Comparison of ENCODE assay signal across 1 cellular context in the genomic region with DNA sequence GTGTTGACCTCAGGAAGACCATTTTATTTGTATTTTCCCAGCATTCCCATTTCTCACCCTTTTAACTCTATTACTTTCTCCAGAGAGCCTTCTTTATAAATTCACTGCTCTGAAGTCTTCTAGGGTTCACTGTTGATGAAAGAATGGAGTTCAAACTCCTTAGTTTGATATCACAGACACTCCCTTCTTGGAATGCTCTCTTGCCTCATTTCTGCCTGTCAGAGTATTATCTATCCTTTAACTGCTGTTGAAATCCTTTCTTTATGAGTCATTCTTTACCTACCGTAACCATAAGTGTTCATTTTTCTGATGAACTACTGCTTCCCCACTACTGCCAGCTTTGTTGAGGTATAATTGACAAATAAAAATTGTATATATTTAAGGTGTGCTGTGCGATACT.
TF ChIP-seq lines count a peak whose summit lies in the region.

No MANE protein-coding gene starts in this region.

TF ChIP-seq in HEK293, 187 proteins besides CTCF, POLR2A, EP300 and RAD21 (continued from another document):
- TF ChIP-seq, protein P1, sequence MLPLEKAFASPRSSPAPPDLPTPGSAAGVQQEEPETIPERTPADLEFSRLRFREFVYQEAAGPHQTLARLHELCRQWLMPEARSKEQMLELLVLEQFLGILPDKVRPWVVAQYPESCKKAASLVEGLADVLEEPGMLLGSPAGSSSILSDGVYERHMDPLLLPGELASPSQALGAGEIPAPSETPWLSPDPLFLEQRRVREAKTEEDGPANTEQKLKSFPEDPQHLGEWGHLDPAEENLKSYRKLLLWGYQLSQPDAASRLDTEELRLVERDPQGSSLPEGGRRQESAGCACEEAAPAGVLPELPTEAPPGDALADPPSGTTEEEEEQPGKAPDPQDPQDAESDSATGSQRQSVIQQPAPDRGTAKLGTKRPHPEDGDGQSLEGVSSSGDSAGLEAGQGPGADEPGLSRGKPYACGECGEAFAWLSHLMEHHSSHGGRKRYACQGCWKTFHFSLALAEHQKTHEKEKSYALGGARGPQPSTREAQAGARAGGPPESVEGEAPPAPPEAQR (tag by site-specific recombination; IDR thresholded peaks at IDR 0.05), result no peak
- TF ChIP-seq ZNF660 (tag by site-specific recombination; IDR thresholded peaks at IDR 0.05) (no peak), ZNF473 (tag by site-specific recombination; IDR thresholded peaks at IDR 0.05) (no peak), ZSCAN4 (tag by site-specific recombination; IDR thresholded peaks at IDR 0.05) (no peak), ZNF785 (tag by site-specific recombination; IDR thresholded peaks at IDR 0.05) (no peak), ZNF362 (tag by site-specific recombination; IDR thresholded peaks at IDR 0.05) (no peak), ZNF621 (tag by site-specific recombination; IDR thresholded peaks at IDR 0.05) (no peak), ELK4 (IDR thresholded peaks at IDR 0.05; ENCODE audit: borderline replicate concordance, low read depth, low read length) (no peak), ZNF707 (tag by site-specific recombination; IDR thresholded peaks at IDR 0.05) (no peak), ZNF571 (tag by site-specific recombination; IDR thresholded peaks at IDR 0.05) (no peak), ZNF24 (tag by site-specific recombination; IDR thresholded peaks at IDR 0.05) (no peak), ZNF174 (tag by site-specific recombination; IDR thresholded peaks at IDR 0.05) (no peak)
- TF ChIP-seq, protein P2, sequence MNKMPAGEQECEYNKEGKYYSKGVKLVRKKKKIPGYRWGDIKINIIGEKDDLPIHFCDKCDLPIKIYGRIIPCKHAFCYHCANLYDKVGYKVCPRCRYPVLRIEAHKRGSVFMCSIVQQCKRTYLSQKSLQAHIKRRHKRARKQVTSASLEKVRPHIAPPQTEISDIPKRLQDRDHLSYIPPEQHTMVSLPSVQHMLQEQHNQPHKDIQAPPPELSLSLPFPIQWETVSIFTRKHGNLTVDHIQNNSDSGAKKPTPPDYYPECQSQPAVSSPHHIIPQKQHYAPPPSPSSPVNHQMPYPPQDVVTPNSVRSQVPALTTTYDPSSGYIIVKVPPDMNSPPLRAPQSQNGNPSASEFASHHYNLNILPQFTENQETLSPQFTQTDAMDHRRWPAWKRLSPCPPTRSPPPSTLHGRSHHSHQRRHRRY (tag by site-specific recombination; IDR thresholded peaks at IDR 0.05), result no peak
- TF ChIP-seq, protein P3, sequence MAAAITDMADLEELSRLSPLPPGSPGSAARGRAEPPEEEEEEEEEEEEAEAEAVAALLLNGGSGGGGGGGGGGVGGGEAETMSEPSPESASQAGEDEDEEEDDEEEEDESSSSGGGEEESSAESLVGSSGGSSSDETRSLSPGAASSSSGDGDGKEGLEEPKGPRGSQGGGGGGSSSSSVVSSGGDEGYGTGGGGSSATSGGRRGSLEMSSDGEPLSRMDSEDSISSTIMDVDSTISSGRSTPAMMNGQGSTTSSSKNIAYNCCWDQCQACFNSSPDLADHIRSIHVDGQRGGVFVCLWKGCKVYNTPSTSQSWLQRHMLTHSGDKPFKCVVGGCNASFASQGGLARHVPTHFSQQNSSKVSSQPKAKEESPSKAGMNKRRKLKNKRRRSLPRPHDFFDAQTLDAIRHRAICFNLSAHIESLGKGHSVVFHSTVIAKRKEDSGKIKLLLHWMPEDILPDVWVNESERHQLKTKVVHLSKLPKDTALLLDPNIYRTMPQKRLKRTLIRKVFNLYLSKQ (tag by site-specific recombination; IDR thresholded peaks at IDR 0.05; ENCODE audit: borderline replicate concordance), result no peak
- TF ChIP-seq, protein P4, sequence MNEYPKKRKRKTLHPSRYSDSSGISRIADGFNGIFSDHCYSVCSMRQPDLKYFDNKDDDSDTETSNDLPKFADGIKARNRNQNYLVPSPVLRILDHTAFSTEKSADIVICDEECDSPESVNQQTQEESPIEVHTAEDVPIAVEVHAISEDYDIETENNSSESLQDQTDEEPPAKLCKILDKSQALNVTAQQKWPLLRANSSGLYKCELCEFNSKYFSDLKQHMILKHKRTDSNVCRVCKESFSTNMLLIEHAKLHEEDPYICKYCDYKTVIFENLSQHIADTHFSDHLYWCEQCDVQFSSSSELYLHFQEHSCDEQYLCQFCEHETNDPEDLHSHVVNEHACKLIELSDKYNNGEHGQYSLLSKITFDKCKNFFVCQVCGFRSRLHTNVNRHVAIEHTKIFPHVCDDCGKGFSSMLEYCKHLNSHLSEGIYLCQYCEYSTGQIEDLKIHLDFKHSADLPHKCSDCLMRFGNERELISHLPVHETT (tag by site-specific recombination; IDR thresholded peaks at IDR 0.05), result no peak
TF ChIP-seq in HEK293: peak in this region for 5.
